Comparison of ENCODE assay signal across 1 cellular context in the genomic region with DNA sequence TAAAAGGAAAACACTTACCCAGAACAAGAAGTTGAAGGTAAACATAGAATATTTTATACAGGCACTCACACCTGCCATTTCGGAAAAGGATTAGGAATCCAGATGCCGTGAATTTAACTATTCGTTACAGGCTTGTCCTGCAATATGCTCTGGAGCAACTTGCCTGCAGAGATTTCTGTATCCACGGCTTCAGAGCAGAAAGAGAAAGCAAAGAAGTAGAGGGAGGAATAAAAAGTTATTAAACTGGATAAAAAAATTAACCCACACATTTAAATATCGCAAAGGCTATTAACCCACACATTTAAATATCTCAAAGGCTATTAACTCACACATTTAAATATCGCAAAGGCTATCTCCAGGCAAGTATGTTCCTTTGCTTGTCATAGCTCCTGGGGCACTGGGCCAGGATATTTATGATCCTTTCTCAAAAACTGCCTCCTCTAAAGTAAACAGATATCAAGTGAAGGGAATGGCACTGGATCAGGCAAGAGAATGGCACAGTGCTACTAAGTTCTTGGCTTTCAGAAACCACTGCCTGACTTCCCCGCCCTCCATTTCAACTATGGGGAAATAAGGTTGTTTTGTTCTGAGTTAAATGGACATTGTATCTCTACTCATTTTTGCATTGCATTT.
TF ChIP-seq lines count a peak whose summit lies in the region.

A gene (minus strand): TSS at position 399 of the 633 bp plus-strand sequence. CDS start 321 bp downstream, at position 78.

TF ChIP-seq in endothelial cell of umbilical vein, 7 proteins besides CTCF, POLR2A, EP300 and RAD21 (continued from another document):
- TF ChIP-seq JUN (IDR thresholded peaks at IDR 0.05; ENCODE audit: borderline replicate concordance, insufficient read depth, insufficient read length, low read depth) (no peak), MYC (IDR thresholded peaks at IDR 0.05; ENCODE audit: low read depth, low read length) (no peak), GATA2 (IDR thresholded peaks at IDR 0.05; ENCODE audit: insufficient read depth, insufficient read length, low read depth, low read length) (no peak), FOS (IDR thresholded peaks at IDR 0.05; ENCODE audit: borderline replicate concordance, insufficient read depth, low read length) (no peak), EZH2 (IDR thresholded peaks at IDR 0.05; ENCODE audit: borderline replicate concordance, low read depth, low read length, severe bottlenecking) (no peak), POLR2AphosphoS5 (IDR thresholded peaks at IDR 0.05; ENCODE audit: insufficient read depth, low read depth, low read length) (no peak)
